In genomic region chr4:6909113-6909969, GRCh38 we compare ENCODE assay signal across 8 cellular contexts. TPM values are rescaled to one million over a fixed set of nuclear protein-coding genes. Genes with fewer than 3 reads are reported as not detected.
DNase-seq lines count a peak whose midpoint lies in the region; ATAC-seq and TF ChIP-seq lines count a peak whose summit lies in the region.

TBC1D14 (plus strand) TSS chr4:6909826; CDS start chr4:6923390, 13,564 bp downstream.

- peaks cover 17% of the 10 kb centered on the region for H3K79me2 ChIP-seq in MM.1S (ENCODE audit: low read length)
- H3K79me2 ChIP-seq in SU-DHL-6 (ENCODE audit: insufficient read depth, low read length): no peaks in the 10 kb centered on the region

- H3K36me3 ChIP-seq in MM.1S (replicated peaks; ENCODE audit: insufficient read depth, low read length): no peaks in the 10 kb centered on the region
- H3K36me3 ChIP-seq in SU-DHL-6 (ENCODE audit: low read length): no peaks in the 10 kb centered on the region
- no peaks in the 10 kb centered on the region for H3K36me3 ChIP-seq in transverse colon

- no peaks in the 10 kb centered on the region for H3K9me3 Mint-ChIP-seq in activated naive CD8-positive, alpha-beta T cell treated with anti-CD3 and anti-CD28 coated beads, Interleukin-2, amount 10 ng/mL, durations not matched to agents 7 days and 5 days

- ATAC-seq in activated naive CD8-positive, alpha-beta T cell treated with anti-CD3 and anti-CD28 coated beads, Interleukin-2, amount 10 ng/mL, durations not matched to agents 7 days and 5 days (ENCODE audit: low read depth): peak; percentile 86
- peak; percentile 93 for ATAC-seq in Right ventricle myocardium superior (ENCODE audit: poor library complexity)

- H3K4me1 ChIP-seq in MM.1S (ENCODE audit: low read length): peaks cover 11% of the 10 kb centered on the region; the same call in 1 of the 2 replicates
- peaks cover 6 to 49% (median 34%) of the 10 kb centered on the region in 4 donors for H3K4me1 ChIP-seq in transverse colon

- H4K20me1 ChIP-seq in MM.1S (ENCODE audit: insufficient read depth, low read length) (no peaks in the 10 kb centered on the region), SU-DHL-6 (ENCODE audit: low read depth, low read length) (no peaks in the 10 kb centered on the region)

- H3K9me2 ChIP-seq in MM.1S (replicated peaks; ENCODE audit: insufficient read depth, low read length) (no peaks in the 10 kb centered on the region), SU-DHL-6 (replicated peaks; ENCODE audit: insufficient read depth, low read length) (no peaks in the 10 kb centered on the region)

- peak within 1 kb of the TSS; percentile 95 for H3K27ac Mint-ChIP-seq in activated naive CD8-positive, alpha-beta T cell treated with anti-CD3 and anti-CD28 coated beads, Interleukin-2, amount 10 ng/mL, durations not matched to agents 7 days and 5 days

- in situ Hi-C loops in transverse colon (cut with MboI; ENCODE audit: low pct_ligation_motif_present in 1 of 4, low pct_unique_long_range_greater_than_20kb in 1 of 4, low sequenced_read_pairs in 3 of 4): loop anchor here in 3 of 4 donors (10.0 kb wide), 1 partner anchor 165 kb away; no protein-coding TSS in a partner anchor

- DNase-seq in GM10248 (ENCODE audit: extremely low spot score) (peak; percentile 96), HCEC 1CT (peak; percentile 57), MM.1S (peak; percentile 84), Right ventricle myocardium superior (peak; percentile 93), pons (ENCODE audit: low spot score) (peak; percentile 82), transverse colon (peak; percentile 91)
- peak; percentile 93 for DNase-seq in activated naive CD8-positive, alpha-beta T cell treated with anti-CD3 and anti-CD28 coated beads, Interleukin-2, amount 10 ng/mL, durations not matched to agents 7 days and 5 days

- H3K4me3 ChIP-seq in MM.1S (ENCODE audit: low read length) (peak within 1 kb of the TSS; percentile 81), SU-DHL-6 (ENCODE audit: insufficient read depth, low read length, poor library complexity, severe bottlenecking) (peak within 1 kb of the TSS; percentile 72), transverse colon (peak within 1 kb of the TSS; percentile 75 to 91 (median 86))

- H3K4me3 Mint-ChIP-seq in activated naive CD8-positive, alpha-beta T cell treated with anti-CD3 and anti-CD28 coated beads, Interleukin-2, amount 10 ng/mL, durations not matched to agents 7 days and 5 days: peak within 1 kb of the TSS; percentile 94

- no peaks in the 10 kb centered on the region for H3K27me3 ChIP-seq in MM.1S (replicated peaks; ENCODE audit: insufficient read depth, low read length)
- no peaks in the 10 kb centered on the region; the same call in 1 of the 2 replicates for H3K27me3 ChIP-seq in SU-DHL-6 (ENCODE audit: low read length)
- H3K27me3 ChIP-seq in transverse colon: peaks cover 3% of the 10 kb centered on the region

- H3K27me3 Mint-ChIP-seq in activated naive CD8-positive, alpha-beta T cell treated with anti-CD3 and anti-CD28 coated beads, Interleukin-2, amount 10 ng/mL, durations not matched to agents 7 days and 5 days: peaks cover 6% of the 10 kb centered on the region

- no peak for TF ChIP-seq EP300 in transverse colon (IDR thresholded peaks at IDR 0.05; ENCODE audit: low read depth)

- H3K9me3 ChIP-seq in MM.1S (replicated peaks; ENCODE audit: insufficient read depth, low read length) (no peaks in the 10 kb centered on the region), SU-DHL-6 (ENCODE audit: insufficient read depth, low read length) (no peaks in the 10 kb centered on the region), transverse colon (no peaks in the 10 kb centered on the region)

- CTCF ChIA-PET in GM10248 (lab: Yijun Ruan, JAX): interaction anchor here (0.7 to 6.1 kb wide), 22 partner anchors 8 to 205 kb away, joined by 3 to 28 read pairs (median 4); partner anchors contain the start of genes GRPEL1 and TADA2B

- TF ChIP-seq POLR2A in transverse colon (IDR thresholded peaks at IDR 0.05): peak; percentile 62

- WGBS in transverse colon (ENCODE audit: low coverage in 1 of 2), 2 donors: 0% methylated on average over 8 to 34 of the region's 108 CpGs

- POLR2A ChIA-PET in GM10248 (lab: Yijun Ruan, JAX): interaction anchor here (0.6 kb wide), 1 partner anchor 347 kb away, joined by 3 read pairs; no protein-coding TSS in a partner anchor
- POLR2A ChIA-PET in activated naive CD8-positive, alpha-beta T cell treated with anti-CD3 and anti-CD28 coated beads, Interleukin-2, amount 10 ng/mL, durations not matched to agents 7 days and 5 days (lab: Charles Lee): interaction anchor here (0.7 to 2.6 kb wide), 22 partner anchors 9 to 269 kb away, joined by 3 to 70 read pairs (median 6); partner anchors contain the start of genes BLOC1S4, GRPEL1, MRFAP1 and TADA2B

- H3K36me3 Mint-ChIP-seq in activated naive CD8-positive, alpha-beta T cell treated with anti-CD3 and anti-CD28 coated beads, Interleukin-2, amount 10 ng/mL, durations not matched to agents 7 days and 5 days: peaks cover 3% of the 10 kb centered on the region

- no peaks in the 10 kb centered on the region for H3F3A ChIP-seq in MM.1S (ENCODE audit: insufficient read depth, low read length)
- H3F3A ChIP-seq in SU-DHL-6 (ENCODE audit: insufficient read depth): no peaks in the 10 kb centered on the region

- H3K4me2 ChIP-seq in MM.1S (ENCODE audit: low read depth, low read length) (peak within 1 kb of the TSS; percentile 84), SU-DHL-6 (ENCODE audit: low read depth, low read length, poor library complexity, severe bottlenecking) (peak within 1 kb of the TSS; percentile 80)

- H3K4me1 Mint-ChIP-seq in activated naive CD8-positive, alpha-beta T cell treated with anti-CD3 and anti-CD28 coated beads, Interleukin-2, amount 10 ng/mL, durations not matched to agents 7 days and 5 days: peaks cover 35% of the 10 kb centered on the region

- H3K27ac ChIP-seq in MM.1S (ENCODE audit: low read length) (peak within 1 kb of the TSS; percentile 86), SU-DHL-6 (ENCODE audit: low read depth, low read length) (peak within 1 kb of the TSS; percentile 76), transverse colon (peak within 1 kb of the TSS; percentile 97 to 99 (median 99))

- peak within 1 kb of the TSS; percentile 85 for H2AFZ ChIP-seq in MM.1S (ENCODE audit: low read length)
- peak within 1 kb of the TSS; percentile 65 for H2AFZ ChIP-seq in SU-DHL-6 (ENCODE audit: low read depth, low read length, severe bottlenecking)

- TF ChIP-seq CTCF in GM10248 (IDR thresholded peaks at IDR 0.05; ENCODE audit: control extremely low read depth, extremely low read depth, low read depth, missing control alignments) (no peak), MM.1S (IDR thresholded peaks at IDR 0.05; ENCODE audit: low read length) (peak; percentile 9; the same call in 1 of the 2 replicates), SU-DHL-6 (IDR thresholded peaks at IDR 0.05; ENCODE audit: insufficient read depth, low read length, poor library complexity, severe bottlenecking) (no peak), transverse colon (IDR thresholded peaks at IDR 0.05) (peak in 3 of 5 experiments; percentile 8 to 44 (median 15))

- H3K9ac ChIP-seq in MM.1S (ENCODE audit: low read length) (peak within 1 kb of the TSS; percentile 95), SU-DHL-6 (ENCODE audit: low read length) (peak within 1 kb of the TSS; percentile 72)

- intact Hi-C loops in Right ventricle myocardium superior (cut with DNase I) (loop anchor here (5.0 kb wide), 1 partner anchor 163 kb away; no protein-coding TSS in a partner anchor), transverse colon (cut with DNase I; ENCODE audit: low total_unique reads) (loop anchor here (10.0 kb wide), 2 partner anchors 75 to 195 kb away; partner anchors contain the start of gene BLOC1S4)

RNA-seq across cellular contexts. Expression of gene TBC1D14, which starts in this region (rescaled TPM):
- total RNA-seq in activated naive CD8-positive, alpha-beta T cell treated with anti-CD3 and anti-CD28 coated beads, Interleukin-2, amount 10 ng/mL, durations not matched to agents 7 days and 5 days: 10 to 100 TPM; 44.5 to 52.3 TPM
- 33.1 TPM for total RNA-seq in Right ventricle myocardium superior
- total RNA-seq in transverse colon: 10 to 100 TPM; 42.6 to 56.9 (median 54.0) TPM

Comparison
In these comparisons a context has a peak if more than half of its experiments do, and no peak if none do; other contexts are left out.
1. Peak in every context shown above with its lines: DNase-seq, ATAC-seq, H3K4me3 ChIP-seq and H3K27ac ChIP-seq.
2. CTCF ChIP-seq: peak in MM.1S (single experiment) and transverse colon (3 of 5); none in GM10248 (single experiment) and SU-DHL-6 (single experiment).